Comparison of ENCODE assay signal across 8 cellular contexts in genomic region chr22:26429458-26430238, GRCh38. TPM values are rescaled to one million over a fixed set of nuclear protein-coding genes. Genes with fewer than 3 reads are reported as not detected.
A peak's percentile ranks its signal among the peaks of the same experiment; 100 is the strongest.
DNase-seq lines count a peak whose midpoint lies in the region; ATAC-seq lines count a peak whose summit lies in the region.

No MANE protein-coding gene starts in this region.

- CTCF ChIA-PET in activated CD4-positive, alpha-beta T cell treated with anti-CD3 and anti-CD28 coated beads for 36 hours (lab: Charles Lee) = interaction anchor here (0.5 to 2.1 kb wide), 9 partner anchors 10 to 1030 kb away, joined by 3 to 10 read pairs (median 4); partner anchors contain the start of genes HPS4 and SRRD

- H3K4me1 Mint-ChIP-seq in activated CD4-positive, alpha-beta T cell treated with anti-CD3 and anti-CD28 coated beads for 36 hours = peaks cover 51% of the 10 kb centered on the region
- peaks cover 51% of the 10 kb centered on the region for H3K4me1 Mint-ChIP-seq in activated T-cell treated with anti-CD3 and anti-CD28 coated beads, Interleukin-2, amount 50 U/mL, for 72 hours (ENCODE audit: low read depth)
- peaks cover 51% of the 10 kb centered on the region for H3K4me1 Mint-ChIP-seq in stimulated activated naive CD8-positive, alpha-beta T cell treated with anti-CD3 and anti-CD28 coated beads, Interleukin-15, Interleukin-2, amounts not matched to agents 100 ng/mL and 50 ng/mL, for 24 hours (ENCODE audit: low read depth)

- no peaks in the 10 kb centered on the region for H3K9me3 Mint-ChIP-seq in activated CD4-positive, alpha-beta T cell treated with anti-CD3 and anti-CD28 coated beads for 36 hours (ENCODE audit: low read depth)
- H3K9me3 Mint-ChIP-seq in activated T-cell treated with anti-CD3 and anti-CD28 coated beads, Interleukin-2, amount 50 U/mL, for 72 hours = no peaks in the 10 kb centered on the region
- H3K9me3 Mint-ChIP-seq in stimulated activated naive CD8-positive, alpha-beta T cell treated with anti-CD3 and anti-CD28 coated beads, Interleukin-15, Interleukin-2, amounts not matched to agents 100 ng/mL and 50 ng/mL, for 24 hours = no peaks in the 10 kb centered on the region

- no peak overlapping the region for H3K27ac ChIP-seq in iPS-18a (ENCODE audit: low read length)

- H3K9me3 ChIP-seq in iPS-18a (ENCODE audit: control insufficient read depth, low read depth, low read length) = no peaks in the 10 kb centered on the region

- no peak overlapping the region for H3K9ac ChIP-seq in iPS-18a (ENCODE audit: low read length)

- intact Hi-C loops in activated CD4-positive, alpha-beta T cell treated with anti-CD3 and anti-CD28 coated beads for 36 hours (cut with DNase I, micrococcal nuclease) = loop anchor here (1.0 to 10.0 kb wide), 8 partner anchors 31 to 1355 kb away; partner anchors contain the start of genes HPS4 (in 2 of the 2), SRRD (in 2 of the 2) and TPST2 (in 1 of the 2)

- no peaks in the 10 kb centered on the region for H3K27me3 Mint-ChIP-seq in activated CD4-positive, alpha-beta T cell treated with anti-CD3 and anti-CD28 coated beads for 36 hours
- H3K27me3 Mint-ChIP-seq in activated T-cell treated with anti-CD3 and anti-CD28 coated beads, Interleukin-2, amount 50 U/mL, for 72 hours (ENCODE audit: low read depth) = peaks cover 17% of the 10 kb centered on the region
- H3K27me3 Mint-ChIP-seq in stimulated activated naive CD8-positive, alpha-beta T cell treated with anti-CD3 and anti-CD28 coated beads, Interleukin-15, Interleukin-2, amounts not matched to agents 100 ng/mL and 50 ng/mL, for 24 hours = no peaks in the 10 kb centered on the region

- peak overlapping the region; percentile 75 for H3K27ac Mint-ChIP-seq in activated CD4-positive, alpha-beta T cell treated with anti-CD3 and anti-CD28 coated beads for 36 hours
- H3K27ac Mint-ChIP-seq in activated T-cell treated with anti-CD3 and anti-CD28 coated beads, Interleukin-2, amount 50 U/mL, for 72 hours = peak overlapping the region; percentile 92
- peak overlapping the region; percentile 73 for H3K27ac Mint-ChIP-seq in stimulated activated naive CD8-positive, alpha-beta T cell treated with anti-CD3 and anti-CD28 coated beads, Interleukin-15, Interleukin-2, amounts not matched to agents 100 ng/mL and 50 ng/mL, for 24 hours

- H3K4me1 ChIP-seq in iPS-18a (ENCODE audit: control insufficient read depth, low read depth, low read length) = peaks cover 10% of the 10 kb centered on the region

- DNase-seq in activated CD4-positive, alpha-beta T cell treated with anti-CD3 and anti-CD28 coated beads for 36 hours = peak; percentile 33
- DNase-seq in activated CD4-positive, alpha-beta T cell treated with anti-CD3 and anti-CD28 coated beads, Interleukin-2, amount 50 U/mL, for 1 hour = no peak
- DNase-seq in activated T-cell treated with anti-CD3 and anti-CD28 coated beads, Interleukin-2, amount 50 U/mL, for 72 hours = peak; percentile 16 to 39
- no peak for DNase-seq in effector CD8-positive, alpha-beta T cell (lab: John Stamatoyannopoulos, UW)
- no peak for DNase-seq in KG1 (lab: John Stamatoyannopoulos, UW)

- H3K27me3 ChIP-seq in iPS-18a (ENCODE audit: control insufficient read depth, insufficient read depth, low read length) = peaks cover 27% of the 10 kb centered on the region

- H3K4me3 Mint-ChIP-seq in activated CD4-positive, alpha-beta T cell treated with anti-CD3 and anti-CD28 coated beads for 36 hours = peak overlapping the region; percentile 90
- peak overlapping the region; percentile 81 to 87 for H3K4me3 Mint-ChIP-seq in activated T-cell treated with anti-CD3 and anti-CD28 coated beads, Interleukin-2, amount 50 U/mL, for 72 hours
- peak overlapping the region; percentile 76 for H3K4me3 Mint-ChIP-seq in stimulated activated naive CD8-positive, alpha-beta T cell treated with anti-CD3 and anti-CD28 coated beads, Interleukin-15, Interleukin-2, amounts not matched to agents 100 ng/mL and 50 ng/mL, for 24 hours

- H3K36me3 Mint-ChIP-seq in activated CD4-positive, alpha-beta T cell treated with anti-CD3 and anti-CD28 coated beads for 36 hours (ENCODE audit: low read depth) = peaks cover 19% of the 10 kb centered on the region
- peaks cover 5 to 8% of the 10 kb centered on the region in 2 donors for H3K36me3 Mint-ChIP-seq in activated T-cell treated with anti-CD3 and anti-CD28 coated beads, Interleukin-2, amount 50 U/mL, for 72 hours (ENCODE audit: insufficient read depth in 2 of 2)
- H3K36me3 Mint-ChIP-seq in stimulated activated naive CD8-positive, alpha-beta T cell treated with anti-CD3 and anti-CD28 coated beads, Interleukin-15, Interleukin-2, amounts not matched to agents 100 ng/mL and 50 ng/mL, for 24 hours (ENCODE audit: low read depth) = peaks cover 17% of the 10 kb centered on the region

- H3K36me3 ChIP-seq in iPS-18a (ENCODE audit: control insufficient read depth, low read depth, low read length) = peaks cover 13% of the 10 kb centered on the region

- POLR2A ChIA-PET in activated CD4-positive, alpha-beta T cell treated with anti-CD3 and anti-CD28 coated beads for 36 hours (lab: Charles Lee) = interaction anchor here (1.9 to 2.2 kb wide), 2 partner anchors 52 to 54 kb away, joined by 6 to 11 read pairs; partner anchors contain the start of genes HPS4 and SRRD

- no peak for ATAC-seq in activated CD4-positive, alpha-beta T cell treated with anti-CD3 and anti-CD28 coated beads for 36 hours
- peak; percentile 19 for ATAC-seq in HG03135 (IDR thresholded peaks at IDR 0.05; ENCODE audit: unreplicated experiment)
- peak; percentile 3 to 17 for ATAC-seq in activated T-cell treated with anti-CD3 and anti-CD28 coated beads, Interleukin-2, amount 50 U/mL, for 72 hours (replicated peaks in 1 of 2)

- H3K4me3 ChIP-seq in iPS-18a (ENCODE audit: low read length) = peak overlapping the region; percentile 84

RNA-seq across cellular contexts. Expression of gene ASPHD2, which starts 0.6 kb away (rescaled TPM):
- total RNA-seq in activated CD4-positive, alpha-beta T cell treated with anti-CD3 and anti-CD28 coated beads for 36 hours = 10 to 100 TPM; 10.2 to 10.5 TPM
- 10 to 100 TPM; 14.6 to 18.1 TPM for total RNA-seq in activated T-cell treated with anti-CD3 and anti-CD28 coated beads, Interleukin-2, amount 50 U/mL, for 72 hours

RNA-seq across cellular contexts. Expression of gene HPS4, which starts 53.9 kb away (rescaled TPM):
- total RNA-seq in activated CD4-positive, alpha-beta T cell treated with anti-CD3 and anti-CD28 coated beads for 36 hours = 10 to 100 TPM; 49.3 to 60.9 TPM
- total RNA-seq in activated T-cell treated with anti-CD3 and anti-CD28 coated beads, Interleukin-2, amount 50 U/mL, for 72 hours = 10 to 100 TPM; 50.5 to 62.2 TPM

RNA-seq across cellular contexts. Expression of gene SRRD, which starts 54.0 kb away (rescaled TPM):
- total RNA-seq in activated CD4-positive, alpha-beta T cell treated with anti-CD3 and anti-CD28 coated beads for 36 hours = 10 to 100 TPM; 17.5 to 28.5 TPM
- 10 to 100 TPM; 13.5 to 20.0 TPM for total RNA-seq in activated T-cell treated with anti-CD3 and anti-CD28 coated beads, Interleukin-2, amount 50 U/mL, for 72 hours

Comparison
In these comparisons a context has a peak if more than half of its experiments do, and no peak if none do; other contexts are left out.
1. DNase-seq: peak in activated CD4-positive, alpha-beta T cell treated with anti-CD3 and anti-CD28 coated beads for 36 hours (single experiment) and activated T-cell treated with anti-CD3 and anti-CD28 coated beads, Interleukin-2, amount 50 U/mL, for 72 hours (2 of 2); none in activated CD4-positive, alpha-beta T cell treated with anti-CD3 and anti-CD28 coated beads, Interleukin-2, amount 50 U/mL, for 1 hour (single experiment), effector CD8-positive, alpha-beta T cell (single experiment) and KG1 (single experiment).
2. Peak in every context shown above with its lines, with median percentiles within 50 percentile points of each other: H3K27ac Mint-ChIP-seq and H3K4me3 Mint-ChIP-seq.